In genomic region chr19:18107235-18108083, GRCh38 we compare ENCODE assay signal across 18 cellular contexts. TPM values are rescaled to one million over a fixed set of nuclear protein-coding genes. Genes with fewer than 3 reads are reported as not detected.
DNase-seq lines count a peak whose midpoint lies in the region; ATAC-seq, FAIRE-seq and TF ChIP-seq lines count a peak whose summit lies in the region.
"Had no signal": no experiment of that assay in that cellular context is flagged by ENCODE, and none has a peak within 500 bp of the region (broad histone marks: within the 10 kb centered on the region; RNA-seq: fewer than 3 reads in every experiment).

No MANE protein-coding gene starts in this region.

- peaks cover 13% of the 10 kb centered on the region for H3K27me3 ChIP-seq in astrocyte (ENCODE audit: insufficient read depth, low read length)

- no peak overlapping the region for H3K4me2 ChIP-seq in astrocyte (ENCODE audit: low read length)

- H3K27ac ChIP-seq in astrocyte (ENCODE audit: low read depth, low read length): no peak overlapping the region
- H3K27ac ChIP-seq: prostate gland had no signal

- no peaks in the 10 kb centered on the region for H3K36me3 ChIP-seq in astrocyte (ENCODE audit: insufficient read depth, low read length)
- H3K36me3 ChIP-seq: prostate gland had no signal

- H3K4me3 ChIP-seq in astrocyte (ENCODE audit: insufficient read depth, low read depth, low read length): no peak overlapping the region
- H3K4me3 ChIP-seq: prostate gland had no signal

- H2AFZ ChIP-seq in astrocyte (ENCODE audit: low read depth, low read length): no peak overlapping the region

- no peaks in the 10 kb centered on the region for H3K9me3 ChIP-seq in astrocyte (ENCODE audit: insufficient read depth, low read depth, low read length)
- H3K9me3 ChIP-seq: prostate gland had no signal

- no peak overlapping the region for H3K9ac ChIP-seq in astrocyte (ENCODE audit: low read length)

- H3K4me3 Mint-ChIP-seq in activated CD4-positive, alpha-beta T cell treated with anti-CD3 and anti-CD28 coated beads, Interleukin-2, amount 10 ng/mL, durations not matched to agents 24 days and 14 days: peak overlapping the region; percentile 18
- H3K4me3 Mint-ChIP-seq in astrocyte (ENCODE audit: unreplicated experiment): peak overlapping the region; percentile 10
- H3K4me3 Mint-ChIP-seq in type B pancreatic cell: peak overlapping the region; percentile 76

- no peak for ATAC-seq in sciatic nerve
- ATAC-seq: activated T-helper 17 cell treated with anti-CD3 and anti-CD28 coated beads, Interleukin-2, amount 50 U/mL, for 72 hours had no signal

- no peak for TF ChIP-seq CTCF in astrocyte (IDR thresholded peaks at IDR 0.05; ENCODE audit: insufficient read depth, low read depth, low read length)
- TF ChIP-seq CTCF in type B pancreatic cell (conservative IDR thresholded peaks at IDR 0.05): no peak

- FAIRE-seq in astrocyte (lab: Jason Lieb, UNC): no peak
- FAIRE-seq: G401.6, urothelium cell line had no signal

- DNase-seq in activated CD4-positive, alpha-beta T cell treated with anti-CD3 and anti-CD28 coated beads, Interleukin-2, amount 10 ng/mL, durations not matched to agents 24 days and 14 days: no peak
- no peak for DNase-seq in activated CD4-positive, alpha-beta T cell treated with anti-CD3 and anti-CD28 coated beads, Interleukin-2, amount 50 U/mL, for 1 hour
- DNase-seq in NCI-H510A treated with DMSO at 0.1 percent for 48 hours (lab: John Stamatoyannopoulos, UW) (peak; percentile 80), astrocyte (ENCODE audit: low read depth) (no peak), type B pancreatic cell (ENCODE audit: extremely low spot score, unreplicated experiment) (no peak), sciatic nerve (ENCODE audit: low spot score) (no peak), NCI-H226 (no peak), UCSD-AML1 (lab: John Stamatoyannopoulos, UW; ENCODE audit: unreplicated experiment) (no peak)
- DNase-seq: activated CD4-positive, alpha-beta T cell treated with anti-CD3 and anti-CD28 coated beads for 48 hours; effector CD4-positive, alpha-beta T cell; H9; NCI-H1092 treated with DMSO at 0.1 percent for 48 hours; T-helper 1 cell had no signal

- H4K20me1 ChIP-seq in astrocyte (ENCODE audit: insufficient read depth, low read length): no peaks in the 10 kb centered on the region

- H3K4me1 Mint-ChIP-seq in activated CD4-positive, alpha-beta T cell treated with anti-CD3 and anti-CD28 coated beads, Interleukin-2, amount 10 ng/mL, durations not matched to agents 24 days and 14 days: peaks cover 20% of the 10 kb centered on the region
- H3K4me1 Mint-ChIP-seq in astrocyte (ENCODE audit: low read depth, unreplicated experiment): no peaks in the 10 kb centered on the region
- H3K4me1 Mint-ChIP-seq in type B pancreatic cell (ENCODE audit: unreplicated experiment): peaks cover 12% of the 10 kb centered on the region

- peaks cover 16% of the 10 kb centered on the region for H3K4me1 ChIP-seq in astrocyte (ENCODE audit: insufficient read depth, low read length)
- H3K4me1 ChIP-seq: prostate gland had no signal

- no peaks in the 10 kb centered on the region for H3K27me3 Mint-ChIP-seq in activated CD4-positive, alpha-beta T cell treated with anti-CD3 and anti-CD28 coated beads, Interleukin-2, amount 10 ng/mL, durations not matched to agents 24 days and 14 days
- H3K27me3 Mint-ChIP-seq in astrocyte (ENCODE audit: low read depth, unreplicated experiment) (peaks cover 8% of the 10 kb centered on the region), type B pancreatic cell (peaks cover 32% of the 10 kb centered on the region)
- H3K27me3 Mint-ChIP-seq: activated T-helper 17 cell treated with anti-CD3 and anti-CD28 coated beads, Interleukin-2, amount 50 U/mL, for 72 hours had no signal

- intact Hi-C loops in activated CD4-positive, alpha-beta T cell treated with anti-CD3 and anti-CD28 coated beads, Interleukin-2, amount 10 ng/mL, durations not matched to agents 24 days and 14 days (cut with micrococcal nuclease): no loop called here
- intact Hi-C loops in sciatic nerve (cut with DNase I): no loop called here

- H3K36me3 Mint-ChIP-seq in activated CD4-positive, alpha-beta T cell treated with anti-CD3 and anti-CD28 coated beads, Interleukin-2, amount 10 ng/mL, durations not matched to agents 24 days and 14 days (ENCODE audit: low read depth): peaks cover 2% of the 10 kb centered on the region
- H3K36me3 Mint-ChIP-seq in astrocyte (ENCODE audit: low read depth, unreplicated experiment) (no peaks in the 10 kb centered on the region), type B pancreatic cell (no peaks in the 10 kb centered on the region)
- H3K36me3 Mint-ChIP-seq: brain had no signal

- H3K79me2 ChIP-seq in astrocyte (ENCODE audit: insufficient read depth, low read length): no peaks in the 10 kb centered on the region

- H3K27ac Mint-ChIP-seq in activated CD4-positive, alpha-beta T cell treated with anti-CD3 and anti-CD28 coated beads, Interleukin-2, amount 10 ng/mL, durations not matched to agents 24 days and 14 days: no peak overlapping the region
- H3K27ac Mint-ChIP-seq in astrocyte (ENCODE audit: unreplicated experiment) (no peak overlapping the region), type B pancreatic cell (no peak overlapping the region)
- H3K27ac Mint-ChIP-seq: activated T-helper 17 cell treated with anti-CD3 and anti-CD28 coated beads, Interleukin-2, amount 50 U/mL, for 72 hours; H9 had no signal

- no peaks in the 10 kb centered on the region for H3K9me3 Mint-ChIP-seq in activated CD4-positive, alpha-beta T cell treated with anti-CD3 and anti-CD28 coated beads, Interleukin-2, amount 10 ng/mL, durations not matched to agents 24 days and 14 days
- no peaks in the 10 kb centered on the region for H3K9me3 Mint-ChIP-seq in astrocyte (ENCODE audit: unreplicated experiment)
- H3K9me3 Mint-ChIP-seq in type B pancreatic cell: no peaks in the 10 kb centered on the region
- H3K9me3 Mint-ChIP-seq: activated T-helper 17 cell treated with anti-CD3 and anti-CD28 coated beads, Interleukin-2, amount 50 U/mL, for 72 hours; H9 had no signal

RNA-seq across cellular contexts. Expression of gene MAST3, which starts 9.9 kb away (rescaled TPM):
- total RNA-seq in activated CD4-positive, alpha-beta T cell treated with anti-CD3 and anti-CD28 coated beads, Interleukin-2, amount 10 ng/mL, durations not matched to agents 24 days and 14 days: 16.2 and 17.2 TPM in 2 replicates
- 5.5 and 6.3 TPM in 2 replicates for total RNA-seq in astrocyte
- 11.0 and 14.1 TPM in 2 replicates for total RNA-seq in type B pancreatic cell (ENCODE audit: low replicate concordance)
- 20.1 TPM for total RNA-seq in sciatic nerve

RNA-seq across cellular contexts. Expression of gene IL12RB1, which starts 20.7 kb away (rescaled TPM):
- total RNA-seq in activated CD4-positive, alpha-beta T cell treated with anti-CD3 and anti-CD28 coated beads, Interleukin-2, amount 10 ng/mL, durations not matched to agents 24 days and 14 days: 37.0 and 38.8 TPM in 2 replicates
- total RNA-seq in astrocyte: 0.07 TPM in 1 of 2 replicates, not detected in the other
- not detected in 2 replicates for total RNA-seq in type B pancreatic cell (ENCODE audit: low replicate concordance)
- total RNA-seq in sciatic nerve: 2.1 TPM
- total RNA-seq: H9 had no signal

RNA-seq across cellular contexts. Expression of gene PIK3R2, which starts 45.5 kb away (rescaled TPM):
- total RNA-seq in activated CD4-positive, alpha-beta T cell treated with anti-CD3 and anti-CD28 coated beads, Interleukin-2, amount 10 ng/mL, durations not matched to agents 24 days and 14 days: 19.6 and 20.7 TPM in 2 replicates
- 58.4 and 60.6 TPM in 2 replicates for total RNA-seq in astrocyte
- 41.4 and 47.0 TPM in 2 replicates for total RNA-seq in type B pancreatic cell (ENCODE audit: low replicate concordance)
- total RNA-seq in sciatic nerve: 19.5 TPM

Comparison
In these comparisons a context has a peak if more than half of its experiments do, and no peak if none do; other contexts are left out.
1. H3K4me3 Mint-ChIP-seq: peak in every context shown above with its lines; median percentile 76 in type B pancreatic cell; 18 in activated CD4-positive, alpha-beta T cell treated with anti-CD3 and anti-CD28 coated beads, Interleukin-2, amount 10 ng/mL, durations not matched to agents 24 days and 14 days; 10 in astrocyte.
2. RNA of gene IL12RB1, which starts 20.7 kb away (total RNA-seq): 37.0 to 38.8 TPM in activated CD4-positive, alpha-beta T cell treated with anti-CD3 and anti-CD28 coated beads, Interleukin-2, amount 10 ng/mL, durations not matched to agents 24 days and 14 days; 2.1 TPM in sciatic nerve (single experiment), 0.07 TPM in astrocyte and not detected in type B pancreatic cell; every median in the first group is over 10 times any median in the second.